In genomic region chr3:154244644-154245043, GRCh38 we compare ENCODE assay signal across 18 cellular contexts.
A peak's percentile ranks its signal among the peaks of the same experiment; 100 is the strongest.
DNase-seq lines count a peak whose midpoint lies in the region; ATAC-seq and TF ChIP-seq lines count a peak whose summit lies in the region.
"Had no signal": no experiment of that assay in that cellular context is flagged by ENCODE, and none has a peak within 500 bp of the region (broad histone marks: within the 10 kb centered on the region; RNA-seq: fewer than 3 reads in every experiment).

No MANE protein-coding gene starts in this region.

- H3K27me3 ChIP-seq in RWPE2 (ENCODE audit: insufficient read depth, poor library complexity, severe bottlenecking) (no peaks in the 10 kb centered on the region), lower lobe of right lung (ENCODE audit: low read depth) (no peaks in the 10 kb centered on the region)
- H3K27me3 ChIP-seq: cardiac muscle cell, left lung, upper lobe of left lung had no signal

- DNase-seq in HCEC 1CT = peak; percentile 60
- no peak for DNase-seq in RWPE2 (ENCODE audit: low spot score)
- DNase-seq in fibroblast of the aortic adventitia (ENCODE audit: low read depth) = peak; percentile 64
- DNase-seq in stromal cell of bone marrow (ENCODE audit: low read depth) = peak; percentile 32
- no peak for DNase-seq in lower lobe of right lung
- DNase-seq in GF-D8 (lab: John Stamatoyannopoulos, UW) = no peak
- DNase-seq in Kasumi-1 (lab: John Stamatoyannopoulos, UW) = no peak
- DNase-seq in T-helper 17 cell = no peak
- DNase-seq: activated gamma-delta T cell treated with Interleukin-2 at 50 U/mL for 16 hours; COR-L47; GOT3; left lung; natural killer cell; NCI-H1417 treated with DMSO at 0.1 percent for 48 hours; stimulated activated CD4-positive, alpha-beta T cell treated with anti-CD3 and anti-CD28 coated beads, Interleukin-1b, Interleukin-23, amount 100 ng/mL, for 48 hours; upper lobe of left lung; WERI-Rb-1 had no signal

- no peaks in the 10 kb centered on the region for H3K4me1 Mint-ChIP-seq in T-helper 17 cell

- peaks cover 6% of the 10 kb centered on the region for H3K36me3 Mint-ChIP-seq in T-helper 17 cell (ENCODE audit: low read depth)
- H3K36me3 Mint-ChIP-seq: natural killer cell had no signal

- no peak for TF ChIP-seq CTCF in RWPE2 (IDR thresholded peaks at IDR 0.05; ENCODE audit: poor library complexity, severe bottlenecking)
- TF ChIP-seq CTCF in fibroblast of the aortic adventitia (IDR thresholded peaks at IDR 0.05; ENCODE audit: insufficient read depth, low read length) = no peak
- no peak for TF ChIP-seq CTCF in lower lobe of right lung (IDR thresholded peaks at IDR 0.05)

- no peaks in the 10 kb centered on the region for H3K9me3 ChIP-seq in RWPE2 (ENCODE audit: severe bottlenecking)
- H3K9me3 ChIP-seq in lower lobe of right lung = no peaks in the 10 kb centered on the region
- H3K9me3 ChIP-seq in T-helper 17 cell (ENCODE audit: control insufficient read depth, low read length, poor library complexity, severe bottlenecking) = no peaks in the 10 kb centered on the region
- H3K9me3 ChIP-seq: left lung, upper lobe of left lung had no signal

- H3K4me1 ChIP-seq in RWPE2 (ENCODE audit: insufficient read depth, poor library complexity, severe bottlenecking) (peaks cover 21% of the 10 kb centered on the region), lower lobe of right lung (no peaks in the 10 kb centered on the region)

- H3K27ac ChIP-seq in RWPE2 (ENCODE audit: poor library complexity, severe bottlenecking) = no peak overlapping the region
- H3K27ac ChIP-seq in lower lobe of right lung = no peak overlapping the region
- H3K27ac ChIP-seq: cardiac muscle cell, upper lobe of left lung, WERI-Rb-1 had no signal

- no peak overlapping the region for H3K4me3 ChIP-seq in RWPE2 (ENCODE audit: severe bottlenecking)
- no peak overlapping the region for H3K4me3 ChIP-seq in fibroblast of the aortic adventitia (ENCODE audit: low read depth, low read length)
- H3K4me3 ChIP-seq in lower lobe of right lung = no peak overlapping the region
- H3K4me3 ChIP-seq: cardiac muscle cell, left lung, upper lobe of left lung had no signal

- intact Hi-C loops in lower lobe of right lung (cut with DNase I) = no loop called here

- H3K27ac Mint-ChIP-seq in T-helper 17 cell = no peak overlapping the region
- H3K27ac Mint-ChIP-seq: natural killer cell had no signal

- ATAC-seq in RWPE2 (ENCODE audit: low read depth) = peak; percentile 52; the same call in 1 of the 3 replicates
- ATAC-seq in lower lobe of right lung = no peak
- ATAC-seq in T-helper 17 cell = no peak
- ATAC-seq: natural killer cell had no signal

- no peaks in the 10 kb centered on the region for H3K36me3 ChIP-seq in RWPE2 (ENCODE audit: low read depth)
- peaks cover 17% of the 10 kb centered on the region for H3K36me3 ChIP-seq in lower lobe of right lung
- H3K36me3 ChIP-seq: cardiac muscle cell had no signal

- no peak overlapping the region for H3K4me3 Mint-ChIP-seq in T-helper 17 cell
- H3K4me3 Mint-ChIP-seq: natural killer cell had no signal

- no peaks in the 10 kb centered on the region for H3K27me3 Mint-ChIP-seq in T-helper 17 cell

Comparison
In these comparisons a context has a peak if more than half of its experiments do, and no peak if none do; other contexts are left out.
1. DNase-seq: peak in HCEC 1CT (single experiment), fibroblast of the aortic adventitia (single experiment) and stromal cell of bone marrow (single experiment); none in RWPE2 (single experiment), lower lobe of right lung (single experiment), GF-D8 (single experiment), Kasumi-1 (0 of 2) and T-helper 17 cell (0 of 3).